In the genomic region with DNA sequence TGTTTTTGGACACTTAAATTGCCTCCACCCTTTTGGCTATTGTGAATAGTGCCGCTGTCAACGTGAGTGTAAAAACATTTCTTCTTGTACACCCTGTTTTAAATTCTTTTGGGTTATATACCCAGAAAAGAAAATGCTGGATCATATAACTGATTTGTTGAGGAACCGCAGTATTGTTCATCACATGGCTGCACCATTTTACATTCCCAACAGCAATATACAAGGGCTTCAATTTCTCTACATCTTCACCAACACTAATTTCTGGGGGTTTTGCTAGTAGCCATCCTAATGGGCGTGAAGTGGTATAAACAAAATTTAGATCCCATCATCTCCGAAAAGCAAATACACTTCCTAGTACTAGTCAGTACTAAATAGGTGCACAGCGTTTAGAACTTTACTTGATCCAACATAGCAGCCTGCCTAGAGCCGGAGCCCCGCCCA, we compare ENCODE assay signal across 8 cellular contexts. TPM values are rescaled to one million over a fixed set of nuclear protein-coding genes. Genes with fewer than 3 reads are reported as not detected.
DNase-seq lines count a peak whose midpoint lies in the region; ATAC-seq, FAIRE-seq and TF ChIP-seq lines count a peak whose summit lies in the region.

No MANE protein-coding gene starts in this region.

- H3K9me3 Mint-ChIP-seq in HFFc6 (no peaks in the 10 kb centered on the region), brain (no peaks in the 10 kb centered on the region), mesothelial cell of epicardium (no peaks in the 10 kb centered on the region)

- TF ChIP-seq CTCF in A549 (IDR thresholded peaks at IDR 0.05) (no peak), HFFc6 (IDR thresholded peaks at IDR 0.05) (no peak), brain (conservative IDR thresholded peaks at IDR 0.05) (no peak), mesothelial cell of epicardium (IDR thresholded peaks at IDR 0.05; ENCODE audit: unreplicated experiment) (no peak)

- TF ChIP-seq EP300 in A549 (IDR thresholded peaks at IDR 0.05): no peak

- 20% methylated on average over 8 of the region's 8 CpGs for WGBS in A549 (ENCODE audit: missing lambda C conversion rate)

- no peak for TF ChIP-seq POLR2A in A549 (IDR thresholded peaks at IDR 0.05; ENCODE audit: low read length)

- peaks cover 9% of the 10 kb centered on the region; the same call in 2 of the 3 replicates for H3K4me1 ChIP-seq in A549

- peaks cover 21% of the 10 kb centered on the region for H3K4me1 Mint-ChIP-seq in HFFc6 (ENCODE audit: low read depth)
- peaks cover 40% of the 10 kb centered on the region for H3K4me1 Mint-ChIP-seq in brain
- peaks cover 26% of the 10 kb centered on the region for H3K4me1 Mint-ChIP-seq in mesothelial cell of epicardium

- ATAC-seq in A549: peak; percentile 22 to 39; a peak in 5 of 6 replicates
- ATAC-seq in HG03139 (IDR thresholded peaks at IDR 0.05; ENCODE audit: unreplicated experiment): no peak
- ATAC-seq in HG03442 (IDR thresholded peaks at IDR 0.05; ENCODE audit: unreplicated experiment): no peak

- H3K4me3 ChIP-seq in A549: peak overlapping the region; percentile 71

- peak overlapping the region; percentile 95 to 96 for H3K27ac ChIP-seq in A549

- no peak for FAIRE-seq in A549 (lab: Jason Lieb, UNC)

- DNase-seq in A549 (ENCODE audit: low read depth in 1 of 2, low spot score in 1 of 2): no peak
- no peak for DNase-seq in HFFc6
- no peak for DNase-seq in mesothelial cell of epicardium (ENCODE audit: low spot score in 2 of 2, unreplicated experiment in 2 of 2)
- DNase-seq in NK-92 (lab: John Stamatoyannopoulos, UW; ENCODE audit: unreplicated experiment): no peak
- no peak for DNase-seq in mesenteric fat pad (ENCODE audit: low spot score)

- H3K4me2 ChIP-seq in A549: peak overlapping the region; percentile 73

- H3K27ac Mint-ChIP-seq in HFFc6 (peak overlapping the region; percentile 85), brain (peak overlapping the region; percentile 69 to 95 (median 93)), mesothelial cell of epicardium (peak overlapping the region; percentile 98)

- H3K27me3 Mint-ChIP-seq in HFFc6 (ENCODE audit: insufficient read depth) (no peaks in the 10 kb centered on the region), brain (no peaks in the 10 kb centered on the region), mesothelial cell of epicardium (ENCODE audit: low read depth) (no peaks in the 10 kb centered on the region)

- no peaks in the 10 kb centered on the region; the same call in 1 of the 2 replicates for H3K36me3 Mint-ChIP-seq in HFFc6 (ENCODE audit: low read depth)
- peaks cover 7% of the 10 kb centered on the region for H3K36me3 Mint-ChIP-seq in brain
- H3K36me3 Mint-ChIP-seq in mesothelial cell of epicardium: peaks cover 4% of the 10 kb centered on the region

- peak overlapping the region; percentile 85 for H3K4me3 Mint-ChIP-seq in HFFc6
- peak overlapping the region; percentile 86 to 90 (median 88) for H3K4me3 Mint-ChIP-seq in brain
- H3K4me3 Mint-ChIP-seq in mesothelial cell of epicardium: peak overlapping the region; percentile 86

- no peak for TF ChIP-seq RAD21 in A549 (conservative IDR thresholded peaks at IDR 0.05 in 1 of 2, IDR thresholded peaks at IDR 0.05 in 1 of 2)

- CTCF ChIA-PET in A549 (lab: Yijun Ruan, JAX): no interaction called here

- no peaks in the 10 kb centered on the region for H3K9me3 ChIP-seq in A549

- POLR2A ChIA-PET in A549 (lab: Yijun Ruan, JAX): interaction anchor here (1.0 to 1.5 kb wide), 4 partner anchors 40 to 113 kb away, joined by 3 to 6 read pairs (median 4); a partner anchor contains a TSS

TF ChIP-seq in A549, 52 proteins besides CTCF, POLR2A, EP300 and RAD21 (continues in another document):
- TF ChIP-seq PHF8 (IDR thresholded peaks at IDR 0.05; ENCODE audit: borderline replicate concordance, low read depth) (no peak), CBX8 (IDR thresholded peaks at IDR 0.05) (no peak), KDM5A (IDR thresholded peaks at IDR 0.05) (no peak), HDAC2 (IDR thresholded peaks at IDR 0.05) (no peak), HEYL (CRISPR knock-in tag; IDR thresholded peaks at IDR 0.05) (no peak), RNF2 (IDR thresholded peaks at IDR 0.05; ENCODE audit: borderline replicate concordance, low read depth) (no peak), ZFP36 (IDR thresholded peaks at IDR 0.05; ENCODE audit: borderline replicate concordance, partially characterized antibody) (no peak), NPAS2 (CRISPR knock-in tag; IDR thresholded peaks at IDR 0.05; ENCODE audit: borderline replicate concordance) (no peak), FOXS1 (CRISPR knock-in tag; IDR thresholded peaks at IDR 0.05) (no peak), POLR2AphosphoS2 (conservative IDR thresholded peaks at IDR 0.05; ENCODE audit: low read length) (no peak), CHD2 (IDR thresholded peaks at IDR 0.05; ENCODE audit: low read length, partially characterized antibody) (no peak)
- TF ChIP-seq, protein P1, sequence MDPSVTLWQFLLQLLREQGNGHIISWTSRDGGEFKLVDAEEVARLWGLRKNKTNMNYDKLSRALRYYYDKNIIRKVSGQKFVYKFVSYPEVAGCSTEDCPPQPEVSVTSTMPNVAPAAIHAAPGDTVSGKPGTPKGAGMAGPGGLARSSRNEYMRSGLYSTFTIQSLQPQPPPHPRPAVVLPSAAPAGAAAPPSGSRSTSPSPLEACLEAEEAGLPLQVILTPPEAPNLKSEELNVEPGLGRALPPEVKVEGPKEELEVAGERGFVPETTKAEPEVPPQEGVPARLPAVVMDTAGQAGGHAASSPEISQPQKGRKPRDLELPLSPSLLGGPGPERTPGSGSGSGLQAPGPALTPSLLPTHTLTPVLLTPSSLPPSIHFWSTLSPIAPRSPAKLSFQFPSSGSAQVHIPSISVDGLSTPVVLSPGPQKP (IDR thresholded peaks at IDR 0.05; ENCODE audit: low read depth, low read length): no peak
- TF ChIP-seq, protein P2, sequence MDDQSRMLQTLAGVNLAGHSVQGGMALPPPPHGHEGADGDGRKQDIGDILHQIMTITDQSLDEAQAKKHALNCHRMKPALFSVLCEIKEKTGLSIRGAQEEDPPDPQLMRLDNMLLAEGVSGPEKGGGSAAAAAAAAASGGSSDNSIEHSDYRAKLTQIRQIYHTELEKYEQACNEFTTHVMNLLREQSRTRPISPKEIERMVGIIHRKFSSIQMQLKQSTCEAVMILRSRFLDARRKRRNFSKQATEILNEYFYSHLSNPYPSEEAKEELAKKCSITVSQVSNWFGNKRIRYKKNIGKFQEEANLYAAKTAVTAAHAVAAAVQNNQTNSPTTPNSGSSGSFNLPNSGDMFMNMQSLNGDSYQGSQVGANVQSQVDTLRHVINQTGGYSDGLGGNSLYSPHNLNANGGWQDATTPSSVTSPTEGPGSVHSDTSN (IDR thresholded peaks at IDR 0.05): no peak
- TF ChIP-seq, protein P3, sequence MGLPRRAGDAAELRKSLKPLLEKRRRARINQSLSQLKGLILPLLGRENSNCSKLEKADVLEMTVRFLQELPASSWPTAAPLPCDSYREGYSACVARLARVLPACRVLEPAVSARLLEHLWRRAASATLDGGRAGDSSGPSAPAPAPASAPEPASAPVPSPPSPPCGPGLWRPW (IDR thresholded peaks at IDR 0.05): no peak

RNA-seq across cellular contexts. Expression of a gene that starts 0.6 kb away (rescaled TPM):
- polyA plus RNA-seq in A549 (2011; rRNA removed) (25.4 and 25.5 TPM in 2 replicates), A549 (2017; fragmentation: RNase III; extraction: RNeasy Plus Mini Kit Qiagen cat#74134 plus additional on column Dnase treatment) (14.9 to 18.7 TPM (median 16.5 TPM) in 3 replicates), brain (ENCODE audit: insufficient read depth, low read depth, low replicate concordance) (40.9 TPM)
- polyA plus RNA-seq in A549 (2012; cell fraction: cytosol; rRNA removed): 10.6 and 12.0 TPM in 2 replicates
- polyA plus RNA-seq in A549 (2012; cell fraction: nucleus; rRNA removed): 7.2 and 10.3 TPM in 2 replicates
- polyA minus RNA-seq in A549 (2011; rRNA and poly(A)+ RNA removed): 11.4 and 12.4 TPM in 2 replicates
- total RNA-seq in HFFc6 (2021; fragmentation: NEBNext Ultra II Directional; extraction: Animal tissue kit (Norgen Biotek cat#: 25700)): 10 to 100 TPM in 5 of 6 experiments, 1 to 10 TPM in 1; 9.3 to 14.6 (median 11.9) TPM
- total RNA-seq in mesothelial cell of epicardium (41.5 to 49.2 TPM (median 43.8 TPM) in 3 replicates), mesenteric fat pad (25.1 TPM)

RNA-seq across cellular contexts. Expression of a gene that starts 39.4 kb away (rescaled TPM):
- 19.7 and 23.9 TPM in 2 replicates for polyA plus RNA-seq in A549 (2011; rRNA removed)
- 88.0 and 101 TPM in 2 replicates for polyA plus RNA-seq in A549 (2012; cell fraction: cytosol; rRNA removed)
- 93.4 and 129 TPM in 2 replicates for polyA plus RNA-seq in A549 (2012; cell fraction: nucleus; rRNA removed)
- polyA plus RNA-seq in A549 (2017; fragmentation: RNase III; extraction: RNeasy Plus Mini Kit Qiagen cat#74134 plus additional on column Dnase treatment): 45.7 to 61.7 TPM (median 47.4 TPM) in 3 replicates
- 30.2 and 31.5 TPM in 2 replicates for polyA minus RNA-seq in A549 (2011; rRNA and poly(A)+ RNA removed)
- 100 to 1,000 TPM; 114 to 152 (median 120) TPM for total RNA-seq in HFFc6 (2021; fragmentation: NEBNext Ultra II Directional; extraction: Animal tissue kit (Norgen Biotek cat#: 25700))
- 610 TPM for polyA plus RNA-seq in brain (ENCODE audit: insufficient read depth, low read depth, low replicate concordance)
- 21.5 to 25.5 TPM (median 24.3 TPM) in 3 replicates for total RNA-seq in mesothelial cell of epicardium
- total RNA-seq in mesenteric fat pad: 314 TPM

RNA-seq across cellular contexts. Expression of a gene that starts 49.6 kb away (rescaled TPM):
- polyA plus RNA-seq in A549 (2011; rRNA removed) (13.5 and 14.3 TPM in 2 replicates), A549 (2017; fragmentation: RNase III; extraction: RNeasy Plus Mini Kit Qiagen cat#74134 plus additional on column Dnase treatment) (10.4 to 12.2 TPM (median 10.6 TPM) in 3 replicates), brain (ENCODE audit: insufficient read depth, low read depth, low replicate concordance) (10.8 TPM)
- 5.3 and 5.9 TPM in 2 replicates for polyA plus RNA-seq in A549 (2012; cell fraction: cytosol; rRNA removed)
- 5.5 and 8.5 TPM in 2 replicates for polyA plus RNA-seq in A549 (2012; cell fraction: nucleus; rRNA removed)
- 11.1 and 12.0 TPM in 2 replicates for polyA minus RNA-seq in A549 (2011; rRNA and poly(A)+ RNA removed)
- 10 to 100 TPM; 19.9 to 24.9 (median 22.2) TPM for total RNA-seq in HFFc6 (2021; fragmentation: NEBNext Ultra II Directional; extraction: Animal tissue kit (Norgen Biotek cat#: 25700))
- total RNA-seq in mesothelial cell of epicardium (17.5 to 18.4 TPM (median 17.6 TPM) in 3 replicates), mesenteric fat pad (29.1 TPM)

Comparison
In these comparisons a context has a peak if more than half of its experiments do, and no peak if none do; other contexts are left out.
1. ATAC-seq: peak in A549 (2 of 2); none in HG03139 (single experiment) and HG03442 (single experiment).
2. Peak in every context shown above with its lines, with median percentiles within 50 percentile points of each other: H3K27ac Mint-ChIP-seq and H3K4me3 Mint-ChIP-seq.